Comparison of ENCODE assay signal across 27 cellular contexts in the genomic region with DNA sequence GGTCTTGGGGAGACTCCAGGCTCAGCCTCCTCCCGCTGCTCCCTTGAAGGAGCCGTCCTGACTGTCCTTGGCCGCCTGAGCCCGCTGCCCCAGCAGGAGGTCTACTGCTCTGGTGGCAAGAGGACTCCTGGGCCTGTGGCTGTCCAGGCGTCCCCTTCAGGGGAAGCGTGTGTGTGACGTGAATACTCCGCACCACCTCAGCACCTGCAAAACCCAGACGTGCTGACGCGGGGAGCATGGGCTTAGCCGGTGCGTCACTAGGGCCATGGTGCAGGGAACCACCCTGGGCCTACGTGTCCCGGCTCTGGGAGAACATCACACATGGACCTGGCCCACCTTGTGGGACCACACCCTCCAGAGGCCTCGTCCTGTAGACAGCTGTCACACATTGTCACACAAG.
"Had no signal": no experiment of that assay in that cellular context is flagged by ENCODE, and none has a peak within 500 bp of the region (broad histone marks: within the 10 kb centered on the region; RNA-seq: fewer than 3 reads in every experiment).

No MANE protein-coding gene starts in this region.

- FAIRE-seq: colon had no signal

- ATAC-seq: activated CD4-positive, alpha-beta T cell treated with anti-CD3 and anti-CD28 coated beads for 36 hours; activated naive CD4-positive, alpha-beta T cell treated with anti-CD3 and anti-CD28 coated beads, Interleukin-2, amount 50 U/mL, for 72 hours; activated T-cell treated with anti-CD3 and anti-CD28 coated beads, Interleukin-2, amount 50 U/mL, for 72 hours; effector memory CD8-positive, alpha-beta T cell; gastroesophageal sphincter had no signal

- H3K36me3 ChIP-seq: ascending aorta, breast epithelium, esophagus squamous epithelium, gastroesophageal sphincter had no signal

- H3K9me3 ChIP-seq: ascending aorta had no signal

- H3K4me1 ChIP-seq: ascending aorta, breast epithelium, esophagus squamous epithelium, gastroesophageal sphincter had no signal

- DNase-seq: activated CD4-positive, alpha-beta memory T cell treated with anti-CD3 and anti-CD28 coated beads, Interleukin-2, amount 10 ng/mL, durations not matched to agents 7 days and 5 days; activated CD4-positive, alpha-beta T cell treated with anti-CD3 and anti-CD28 coated beads for 36 hours; activated CD4-positive, alpha-beta T cell treated with anti-CD3 and anti-CD28 coated beads, Interleukin-2, amount 10 ng/mL, durations not matched to agents 24 days and 14 days; activated CD4-positive, alpha-beta T cell treated with anti-CD3 and anti-CD28 coated beads, Interleukin-2, amount 50 U/mL, for 4 hours; activated CD4-positive, CD25-positive, alpha-beta regulatory T cell; activated CD4-positive, CD25-positive, alpha-beta regulatory T cell treated with anti-CD3 and anti-CD28 coated beads, Interleukin-2, amount 50 U/mL, for 72 hours; activated CD8-positive, alpha-beta memory T cell treated with anti-CD3 and anti-CD28 coated beads, Interleukin-2, amount 50 U/mL, for 48 hours; activated gamma-delta T cell; activated naive CD4-positive, alpha-beta T cell; activated naive CD4-positive, alpha-beta T cell treated with anti-CD3 and anti-CD28 coated beads, Interleukin-2, amount 10 ng/mL, durations not matched to agents 7 days and 5 days; activated naive CD8-positive, alpha-beta T cell treated with anti-CD3 and anti-CD28 coated beads, Interleukin-2, amount 10 ng/mL, durations not matched to agents 7 days and 5 days; activated T-cell treated with anti-CD3 and anti-CD28 coated beads for 4 hours; activated T-cell treated with anti-CD3 and anti-CD28 coated beads, Interleukin-2, amount 50 U/mL, for 24 hours; activated T-cell treated with anti-CD3 and anti-CD28 coated beads, Interleukin-2, amount 50 U/mL, for 72 hours; cortex of kidney; dermis blood vessel endothelial cell; effector CD4-positive, alpha-beta T cell; effector memory CD8-positive, alpha-beta T cell; esophagus squamous epithelium; foreskin melanocyte; T-helper 2 cell had no signal

- H3K27ac ChIP-seq: ascending aorta, breast epithelium, epithelial cell of prostate, esophagus squamous epithelium, gastroesophageal sphincter had no signal

- H3K4me3 ChIP-seq: ascending aorta, breast epithelium, esophagus squamous epithelium, gastroesophageal sphincter had no signal

- H3K27me3 ChIP-seq: ascending aorta, breast epithelium had no signal
